ENCODE assay signal across 2 cellular contexts in genomic region chr21:44833663-44834062, GRCh38.
A peak's percentile ranks its signal among the peaks of the same experiment; 100 is the strongest.
TF ChIP-seq lines count a peak whose summit lies in the region.

No MANE protein-coding gene starts in this region.

TF ChIP-seq in HepG2, 621 proteins besides CTCF, POLR2A, EP300 and RAD21:
- peak; percentile 96 for TF ChIP-seq ATF7 (IDR thresholded peaks at IDR 0.05)
- TF ChIP-seq ATF7 (CRISPR knock-in tag; IDR thresholded peaks at IDR 0.05): no peak
- no peak for TF ChIP-seq MYC (CRISPR knock-in tag; IDR thresholded peaks at IDR 0.05; ENCODE audit: borderline replicate concordance)
- TF ChIP-seq ZBTB4 (CRISPR knock-in tag; IDR thresholded peaks at IDR 0.05; ENCODE audit: borderline replicate concordance): no peak
- peak; percentile 88 for TF ChIP-seq CREB1 (IDR thresholded peaks at IDR 0.05)
- TF ChIP-seq CREB1 (CRISPR knock-in tag; IDR thresholded peaks at IDR 0.05): no peak

TF ChIP-seq in K562, 482 proteins besides CTCF, POLR2A, EP300 and RAD21:
- TF ChIP-seq CREB1 (IDR thresholded peaks at IDR 0.05): peak; percentile 51; the same call in 1 of the 2 replicates
- no peak for TF ChIP-seq CREB1 (CRISPR knock-in tag; IDR thresholded peaks at IDR 0.05)
- no peak for TF ChIP-seq JUND (IDR thresholded peaks at IDR 0.05; ENCODE audit: borderline replicate concordance, low read depth, low read length)
- TF ChIP-seq JUND (tag; IDR thresholded peaks at IDR 0.05; ENCODE audit: borderline replicate concordance, low read depth, low read length): peak; percentile 71; the same call in 1 of the 3 replicates
- no peak for TF ChIP-seq TRIM25 (IDR thresholded peaks at IDR 0.05; ENCODE audit: borderline replicate concordance)
- TF ChIP-seq ZNF174 (CRISPR knock-in tag; IDR thresholded peaks at IDR 0.05): no peak
- TF ChIP-seq JUNB (CRISPR knock-in tag; conservative IDR thresholded peaks at IDR 0.05): peak; percentile 91
- TF ChIP-seq ATF1 (CRISPR knock-in tag; IDR thresholded peaks at IDR 0.05): no peak
- TF ChIP-seq ATF1 (tag; IDR thresholded peaks at IDR 0.05): peak; percentile 81
- no peak for TF ChIP-seq TSC22D4 (tag; IDR thresholded peaks at IDR 0.05)
- no peak for TF ChIP-seq CREBBP (IDR thresholded peaks at IDR 0.05; ENCODE audit: low read depth, low read length)
- no peak for TF ChIP-seq THAP7 (CRISPR knock-in tag; IDR thresholded peaks at IDR 0.05)
- TF ChIP-seq NCOA1 (IDR thresholded peaks at IDR 0.05; ENCODE audit: low read depth): no peak
- TF ChIP-seq CREM (IDR thresholded peaks at IDR 0.05; ENCODE audit: low read depth): peak; percentile 78
- TF ChIP-seq ATF3 (IDR thresholded peaks at IDR 0.05): peak; percentile 94
- no peak for TF ChIP-seq ATF3 (CRISPR knock-in tag; conservative IDR thresholded peaks at IDR 0.05)
- 0 out of 2 replicates have a peak, but pooled peaks have one; percentile 28 for TF ChIP-seq PKNOX1 (IDR thresholded peaks at IDR 0.05)
- peak; percentile 87 for TF ChIP-seq ATF7 (IDR thresholded peaks at IDR 0.05)
